ENCODE assay signal across 1 cellular context in the genomic region with DNA sequence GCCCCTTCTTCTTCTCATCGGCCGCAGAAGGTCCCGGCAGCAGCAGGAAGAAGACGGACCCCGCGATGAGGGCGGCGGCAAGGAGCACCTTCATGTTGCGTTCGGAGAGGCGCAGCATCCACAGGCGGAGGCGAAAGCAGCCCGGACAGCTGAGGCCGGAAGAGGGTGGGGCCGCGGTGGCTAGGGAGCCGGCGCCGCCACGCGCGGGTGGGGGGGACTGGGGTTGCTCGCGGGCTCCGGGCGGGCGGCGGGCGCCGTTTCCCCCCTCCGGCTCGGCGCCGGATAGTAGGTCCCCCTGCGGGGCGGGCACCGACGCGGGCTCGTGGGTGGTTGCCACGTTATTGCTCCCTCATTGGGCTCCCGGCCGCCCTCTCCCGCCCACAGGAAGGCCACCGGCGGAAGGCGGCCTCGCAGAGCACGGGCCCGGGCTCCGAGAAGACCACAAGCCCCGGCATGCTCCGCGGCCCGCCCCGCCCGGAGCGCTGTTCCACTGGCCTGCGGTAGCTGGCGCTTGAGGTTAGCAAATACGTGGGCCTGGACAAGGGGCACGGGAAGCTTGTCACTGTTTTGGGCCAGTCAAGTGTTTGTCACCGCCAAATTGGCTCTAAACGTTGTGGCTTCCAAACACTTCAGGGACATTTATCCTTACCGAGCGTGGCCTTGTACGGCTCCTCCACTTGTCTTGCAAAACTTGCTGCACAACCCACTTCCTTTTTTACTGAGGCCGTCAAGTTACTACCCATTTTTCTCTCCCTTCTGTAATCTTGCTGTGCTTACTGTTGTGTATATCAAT.
TF ChIP-seq lines count a peak whose summit lies in the region.

PPIB (minus strand) TSS at position 154 of the 793 bp plus-strand sequence; CDS start at position 118, 36 bp downstream.

TF ChIP-seq in HepG2, 621 proteins besides CTCF, POLR2A, EP300 and RAD21 (continued from another document and continues in another):
- TF ChIP-seq KDM5B (CRISPR knock-in tag; IDR thresholded peaks at IDR 0.05; ENCODE audit: borderline replicate concordance) (peak; percentile 79; the same call in 1 of the 2 replicates), ATF7-NPFF (CRISPR knock-in tag; IDR thresholded peaks at IDR 0.05; ENCODE audit: low read depth) (peak; percentile 60), ZNF761 (CRISPR knock-in tag; conservative IDR thresholded peaks at IDR 0.05) (no peak), ZFP36L1 (CRISPR knock-in tag; IDR thresholded peaks at IDR 0.05) (0 out of 2 replicates have a peak, but pooled peaks have one; percentile 49), FOXK2 (IDR thresholded peaks at IDR 0.05) (peak; percentile 89), PRDM4 (CRISPR knock-in tag; IDR thresholded peaks at IDR 0.05; ENCODE audit: borderline replicate concordance) (no peak), ZSCAN9 (CRISPR knock-in tag; IDR thresholded peaks at IDR 0.05; ENCODE audit: borderline replicate concordance) (peak; percentile 67; the same call in 1 of the 2 replicates), TEAD2 (CRISPR knock-in tag; IDR thresholded peaks at IDR 0.05) (no peak), KDM4B (CRISPR knock-in tag; IDR thresholded peaks at IDR 0.05) (peak; percentile 63; the same call in 1 of the 2 replicates), GPN1 (CRISPR knock-in tag; IDR thresholded peaks at IDR 0.05; ENCODE audit: borderline replicate concordance) (no peak), ZNF598 (CRISPR knock-in tag; IDR thresholded peaks at IDR 0.05; ENCODE audit: borderline replicate concordance) (peak; percentile 66; the same call in 1 of the 2 replicates), RAD51 (IDR thresholded peaks at IDR 0.05; ENCODE audit: borderline replicate concordance) (no peak), ZMAT5 (CRISPR knock-in tag; IDR thresholded peaks at IDR 0.05; ENCODE audit: borderline replicate concordance, low read depth) (no peak), JARID2 (CRISPR knock-in tag; IDR thresholded peaks at IDR 0.05; ENCODE audit: insufficient replicate concordance) (no peak), SKI (IDR thresholded peaks at IDR 0.05; ENCODE audit: partially characterized antibody) (peak; percentile 63), FOXM1 (CRISPR knock-in tag; IDR thresholded peaks at IDR 0.05) (no peak), ZNF17 (CRISPR knock-in tag; IDR thresholded peaks at IDR 0.05) (peak; percentile 87; the same call in 1 of the 2 replicates), HIVEP1 (CRISPR knock-in tag; IDR thresholded peaks at IDR 0.05) (no peak), CHCHD3 (CRISPR knock-in tag; IDR thresholded peaks at IDR 0.05) (no peak), STAG1 (CRISPR knock-in tag; IDR thresholded peaks at IDR 0.05) (peak; percentile 84), ZNF749 (CRISPR knock-in tag; IDR thresholded peaks at IDR 0.05; ENCODE audit: borderline replicate concordance) (0 out of 2 replicates have a peak, but pooled peaks have one; percentile 4), ZNF790 (CRISPR knock-in tag; IDR thresholded peaks at IDR 0.05; ENCODE audit: borderline replicate concordance) (no peak), NFE2 (CRISPR knock-in tag; IDR thresholded peaks at IDR 0.05) (no peak), MEIS2 (CRISPR knock-in tag; IDR thresholded peaks at IDR 0.05) (peak; percentile 28), ETV5 (CRISPR knock-in tag; IDR thresholded peaks at IDR 0.05; ENCODE audit: borderline replicate concordance) (peak; percentile 82), U2AF1 (optimal IDR thresholded peaks at IDR 0.05; ENCODE audit: low read depth, low read length) (peak; percentile 14), TMF1 (CRISPR knock-in tag; IDR thresholded peaks at IDR 0.05; ENCODE audit: low read depth) (peak; percentile 53; the same call in 1 of the 2 replicates), PRPF4 (IDR thresholded peaks at IDR 0.05; ENCODE audit: low read depth, low read length, poor library complexity, severe bottlenecking) (no peak), STAT5B (CRISPR knock-in tag; IDR thresholded peaks at IDR 0.05) (no peak), ADNP (CRISPR knock-in tag; IDR thresholded peaks at IDR 0.05) (no peak), TFAP4 (IDR thresholded peaks at IDR 0.05; ENCODE audit: borderline replicate concordance, low read depth) (peak; percentile 71; the same call in 1 of the 2 replicates), ZNF776 (CRISPR knock-in tag; IDR thresholded peaks at IDR 0.05) (no peak), ZNF205 (CRISPR knock-in tag; IDR thresholded peaks at IDR 0.05) (peak; percentile 35; the same call in 1 of the 2 replicates), ZFAT (CRISPR knock-in tag; conservative IDR thresholded peaks at IDR 0.05) (no peak), PHF8 (CRISPR knock-in tag; IDR thresholded peaks at IDR 0.05) (peak; percentile 98), CHD2 (IDR thresholded peaks at IDR 0.05; ENCODE audit: low read depth, low read length) (no peak), GZF1 (CRISPR knock-in tag; IDR thresholded peaks at IDR 0.05) (no peak), ZNF7 (CRISPR knock-in tag; IDR thresholded peaks at IDR 0.05) (no peak), ZNF331 (CRISPR knock-in tag; IDR thresholded peaks at IDR 0.05) (no peak; the same call in none of the 2 replicates), TARDBP (CRISPR knock-in tag; IDR thresholded peaks at IDR 0.05) (0 out of 2 replicates have a peak, but pooled peaks have one; percentile 42), MATR3 (CRISPR knock-in tag; IDR thresholded peaks at IDR 0.05) (no peak), ASH2L (IDR thresholded peaks at IDR 0.05; ENCODE audit: insufficient read length, low read depth, low read length) (peak; percentile 58), HNRNPL (IDR thresholded peaks at IDR 0.05; ENCODE audit: low read depth, low read length) (0 out of 2 replicates have a peak, but pooled peaks have one; percentile 29), CHD4 (IDR thresholded peaks at IDR 0.05; ENCODE audit: borderline replicate concordance, low read length) (no peak), ISL2 (CRISPR knock-in tag; IDR thresholded peaks at IDR 0.05) (no peak; the same call in none of the 2 replicates), IRF2 (CRISPR knock-in tag; IDR thresholded peaks at IDR 0.05) (peak; percentile 58; the same call in 1 of the 2 replicates), ZNF75D (CRISPR knock-in tag; IDR thresholded peaks at IDR 0.05; ENCODE audit: borderline replicate concordance) (0 out of 2 replicates have a peak, but pooled peaks have one; percentile 31), ZNF317 (CRISPR knock-in tag; IDR thresholded peaks at IDR 0.05) (peak; percentile 23; the same call in 1 of the 2 replicates)
- TF ChIP-seq, protein P1, sequence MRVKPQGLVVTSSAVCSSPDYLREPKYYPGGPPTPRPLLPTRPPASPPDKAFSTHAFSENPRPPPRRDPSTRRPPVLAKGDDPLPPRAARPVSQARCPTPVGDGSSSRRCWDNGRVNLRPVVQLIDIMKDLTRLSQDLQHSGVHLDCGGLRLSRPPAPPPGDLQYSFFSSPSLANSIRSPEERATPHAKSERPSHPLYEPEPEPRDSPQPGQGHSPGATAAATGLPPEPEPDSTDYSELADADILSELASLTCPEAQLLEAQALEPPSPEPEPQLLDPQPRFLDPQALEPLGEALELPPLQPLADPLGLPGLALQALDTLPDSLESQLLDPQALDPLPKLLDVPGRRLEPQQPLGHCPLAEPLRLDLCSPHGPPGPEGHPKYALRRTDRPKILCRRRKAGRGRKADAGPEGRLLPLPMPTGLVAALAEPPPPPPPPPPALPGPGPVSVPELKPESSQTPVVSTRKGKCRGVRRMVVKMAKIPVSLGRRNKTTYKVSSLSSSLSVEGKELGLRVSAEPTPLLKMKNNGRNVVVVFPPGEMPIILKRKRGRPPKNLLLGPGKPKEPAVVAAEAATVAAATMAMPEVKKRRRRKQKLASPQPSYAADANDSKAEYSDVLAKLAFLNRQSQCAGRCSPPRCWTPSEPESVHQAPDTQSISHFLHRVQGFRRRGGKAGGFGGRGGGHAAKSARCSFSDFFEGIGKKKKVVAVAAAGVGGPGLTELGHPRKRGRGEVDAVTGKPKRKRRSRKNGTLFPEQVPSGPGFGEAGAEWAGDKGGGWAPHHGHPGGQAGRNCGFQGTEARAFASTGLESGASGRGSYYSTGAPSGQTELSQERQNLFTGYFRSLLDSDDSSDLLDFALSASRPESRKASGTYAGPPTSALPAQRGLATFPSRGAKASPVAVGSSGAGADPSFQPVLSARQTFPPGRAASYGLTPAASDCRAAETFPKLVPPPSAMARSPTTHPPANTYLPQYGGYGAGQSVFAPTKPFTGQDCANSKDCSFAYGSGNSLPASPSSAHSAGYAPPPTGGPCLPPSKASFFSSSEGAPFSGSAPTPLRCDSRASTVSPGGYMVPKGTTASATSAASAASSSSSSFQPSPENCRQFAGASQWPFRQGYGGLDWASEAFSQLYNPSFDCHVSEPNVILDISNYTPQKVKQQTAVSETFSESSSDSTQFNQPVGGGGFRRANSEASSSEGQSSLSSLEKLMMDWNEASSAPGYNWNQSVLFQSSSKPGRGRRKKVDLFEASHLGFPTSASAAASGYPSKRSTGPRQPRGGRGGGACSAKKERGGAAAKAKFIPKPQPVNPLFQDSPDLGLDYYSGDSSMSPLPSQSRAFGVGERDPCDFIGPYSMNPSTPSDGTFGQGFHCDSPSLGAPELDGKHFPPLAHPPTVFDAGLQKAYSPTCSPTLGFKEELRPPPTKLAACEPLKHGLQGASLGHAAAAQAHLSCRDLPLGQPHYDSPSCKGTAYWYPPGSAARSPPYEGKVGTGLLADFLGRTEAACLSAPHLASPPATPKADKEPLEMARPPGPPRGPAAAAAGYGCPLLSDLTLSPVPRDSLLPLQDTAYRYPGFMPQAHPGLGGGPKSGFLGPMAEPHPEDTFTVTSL (CRISPR knock-in tag; IDR thresholded peaks at IDR 0.05; ENCODE audit: borderline replicate concordance): no peak
- TF ChIP-seq, protein P2, sequence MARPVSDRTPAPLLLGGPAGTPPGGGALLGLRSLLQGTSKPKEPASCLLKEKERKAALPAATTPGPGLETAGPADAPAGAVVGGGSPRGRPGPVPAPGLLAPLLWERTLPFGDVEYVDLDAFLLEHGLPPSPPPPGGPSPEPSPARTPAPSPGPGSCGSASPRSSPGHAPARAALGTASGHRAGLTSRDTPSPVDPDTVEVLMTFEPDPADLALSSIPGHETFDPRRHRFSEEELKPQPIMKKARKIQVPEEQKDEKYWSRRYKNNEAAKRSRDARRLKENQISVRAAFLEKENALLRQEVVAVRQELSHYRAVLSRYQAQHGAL (CRISPR knock-in tag; IDR thresholded peaks at IDR 0.05; ENCODE audit: not compliant biosample characterization): no peak
- TF ChIP-seq, protein P3, sequence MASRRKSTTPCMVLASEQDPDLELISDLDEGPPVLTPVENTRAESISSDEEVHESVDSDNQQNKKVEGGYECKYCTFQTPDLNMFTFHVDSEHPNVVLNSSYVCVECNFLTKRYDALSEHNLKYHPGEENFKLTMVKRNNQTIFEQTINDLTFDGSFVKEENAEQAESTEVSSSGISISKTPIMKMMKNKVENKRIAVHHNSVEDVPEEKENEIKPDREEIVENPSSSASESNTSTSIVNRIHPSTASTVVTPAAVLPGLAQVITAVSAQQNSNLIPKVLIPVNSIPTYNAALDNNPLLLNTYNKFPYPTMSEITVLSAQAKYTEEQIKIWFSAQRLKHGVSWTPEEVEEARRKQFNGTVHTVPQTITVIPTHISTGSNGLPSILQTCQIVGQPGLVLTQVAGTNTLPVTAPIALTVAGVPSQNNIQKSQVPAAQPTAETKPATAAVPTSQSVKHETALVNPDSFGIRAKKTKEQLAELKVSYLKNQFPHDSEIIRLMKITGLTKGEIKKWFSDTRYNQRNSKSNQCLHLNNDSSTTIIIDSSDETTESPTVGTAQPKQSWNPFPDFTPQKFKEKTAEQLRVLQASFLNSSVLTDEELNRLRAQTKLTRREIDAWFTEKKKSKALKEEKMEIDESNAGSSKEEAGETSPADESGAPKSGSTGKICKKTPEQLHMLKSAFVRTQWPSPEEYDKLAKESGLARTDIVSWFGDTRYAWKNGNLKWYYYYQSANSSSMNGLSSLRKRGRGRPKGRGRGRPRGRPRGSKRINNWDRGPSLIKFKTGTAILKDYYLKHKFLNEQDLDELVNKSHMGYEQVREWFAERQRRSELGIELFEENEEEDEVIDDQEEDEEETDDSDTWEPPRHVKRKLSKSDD (CRISPR knock-in tag; IDR thresholded peaks at IDR 0.05; ENCODE audit: low read depth): no peak
- TF ChIP-seq, protein P4, sequence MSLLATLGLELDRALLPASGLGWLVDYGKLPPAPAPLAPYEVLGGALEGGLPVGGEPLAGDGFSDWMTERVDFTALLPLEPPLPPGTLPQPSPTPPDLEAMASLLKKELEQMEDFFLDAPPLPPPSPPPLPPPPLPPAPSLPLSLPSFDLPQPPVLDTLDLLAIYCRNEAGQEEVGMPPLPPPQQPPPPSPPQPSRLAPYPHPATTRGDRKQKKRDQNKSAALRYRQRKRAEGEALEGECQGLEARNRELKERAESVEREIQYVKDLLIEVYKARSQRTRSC (CRISPR knock-in tag; IDR thresholded peaks at IDR 0.05; ENCODE audit: low read depth): no peak
- TF ChIP-seq, protein P5, sequence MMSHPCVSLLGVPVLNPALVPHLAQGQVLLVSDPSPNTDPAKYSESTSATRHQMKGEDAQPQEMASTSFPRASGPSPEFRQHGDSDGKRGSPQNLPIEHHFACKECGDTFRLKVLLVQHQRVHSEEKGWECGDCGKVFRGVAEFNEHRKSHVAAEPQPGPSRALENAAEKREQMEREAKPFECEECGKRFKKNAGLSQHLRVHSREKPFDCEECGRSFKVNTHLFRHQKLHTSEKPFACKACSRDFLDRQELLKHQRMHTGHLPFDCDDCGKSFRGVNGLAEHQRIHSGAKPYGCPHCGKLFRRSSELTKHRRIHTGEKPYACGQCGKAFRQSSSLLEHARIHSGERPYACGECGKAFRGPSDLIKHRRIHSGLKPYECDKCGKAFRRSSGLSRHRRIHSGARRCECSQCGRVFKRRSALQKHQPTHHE (CRISPR knock-in tag; IDR thresholded peaks at IDR 0.05; ENCODE audit: borderline replicate concordance): peak; percentile 52; the same call in 1 of the 2 replicates
